In genomic region chr10:44860811-44861751, GRCh38 we compare ENCODE assay signal across 13 cellular contexts. TPM values are rescaled to one million over a fixed set of nuclear protein-coding genes. Genes with fewer than 3 reads are reported as not detected.
DNase-seq lines count a peak whose midpoint lies in the region; ATAC-seq, FAIRE-seq and TF ChIP-seq lines count a peak whose summit lies in the region.
"Had no signal": no experiment of that assay in that cellular context is flagged by ENCODE, and none has a peak within 500 bp of the region (broad histone marks: within the 10 kb centered on the region; RNA-seq: fewer than 3 reads in every experiment).

No MANE protein-coding gene starts in this region.

- DNase-seq in AG09319 (ENCODE audit: extremely low read depth, low read depth) (peak; percentile 91), HTR-8/SVneo (ENCODE audit: insufficient read length, low spot score) (peak; percentile 68), ecto neural progenitor cell (ENCODE audit: low spot score) (peak; percentile 33), myocyte (ENCODE audit: low read depth) (peak; percentile 55), NCI-H524 treated with DMSO at 0.1 percent for 48 hours (lab: John Stamatoyannopoulos, UW) (no peak), GM10248 (ENCODE audit: extremely low spot score) (no peak), DMS153 (lab: John Stamatoyannopoulos, UW) (no peak)
- DNase-seq: NCI-H1105, NCI-H748 treated with DMSO at 0.1 percent for 48 hours had no signal

- no peak for ATAC-seq in GM21825 (IDR thresholded peaks at IDR 0.05; ENCODE audit: unreplicated experiment)
- ATAC-seq: stimulated activated effector memory CD8-positive, alpha-beta T cell treated with anti-CD3 and anti-CD28 coated beads, Interleukin-12 subunit alpha, Interleukin-12 subunit beta, amount 100 ng/mL, for 72 hours had no signal

- CTCF ChIA-PET in GM10248 (lab: Yijun Ruan, JAX) = interaction anchor here (1.1 to 6.3 kb wide), 8 partner anchors 13 to 1190 kb away, joined by 3 to 58 read pairs (median 4); no protein-coding TSS in a partner anchor

- peak; percentile 72 for FAIRE-seq in HTR-8/SVneo (lab: Jason Lieb, UNC)

- POLR2A ChIA-PET in GM10248 (lab: Yijun Ruan, JAX) = no interaction called here

- TF ChIP-seq CTCF in AG09319 (IDR thresholded peaks at IDR 0.05; ENCODE audit: low read depth, low read length) (no peak), GM10248 (IDR thresholded peaks at IDR 0.05; ENCODE audit: control extremely low read depth, extremely low read depth, low read depth, missing control alignments) (no peak)

RNA-seq across cellular contexts. Expression of gene TMEM72, which starts 50.1 kb away (rescaled TPM):
- 0.96 and 1.6 TPM in 2 replicates for total RNA-seq in myocyte
- 2.0 TPM for polyA plus RNA-seq in myocyte (2012)
- total RNA-seq: activated CD8-positive, alpha-beta memory T cell treated with anti-CD3 and anti-CD28 coated beads for 36 hours; neural crest cell had no signal

Comparison
In these comparisons a context has a peak if more than half of its experiments do, and no peak if none do; other contexts are left out.
1. DNase-seq: peak in AG09319 (single experiment), HTR-8/SVneo (single experiment), ecto neural progenitor cell (single experiment) and myocyte (single experiment); none in NCI-H524 treated with DMSO at 0.1 percent for 48 hours (single experiment), GM10248 (single experiment) and DMS153 (single experiment).